22 cellular contexts compared by ENCODE assay signal in the genomic region with DNA sequence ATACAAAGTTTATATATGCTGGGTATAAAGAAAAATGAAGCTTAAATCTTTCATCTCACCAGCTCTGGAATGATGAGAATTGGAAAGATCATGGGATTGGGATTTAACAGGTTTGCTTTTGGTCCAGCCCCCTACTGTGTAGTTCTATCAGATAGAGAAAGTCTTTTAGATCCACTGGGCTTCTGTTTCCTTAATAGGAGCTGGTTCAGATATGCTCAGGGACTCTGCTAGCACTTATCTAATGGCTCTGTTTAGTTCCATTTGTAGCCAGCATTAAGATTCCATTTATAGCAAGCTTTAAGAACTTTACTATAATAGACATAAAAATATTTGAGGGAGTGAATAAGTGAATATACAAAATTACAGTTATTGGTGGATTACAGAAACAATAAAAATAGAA. TPM values are rescaled to one million over a fixed set of nuclear protein-coding genes. Genes with fewer than 3 reads are reported as not detected.
DNase-seq lines count a peak whose midpoint lies in the region; ATAC-seq and TF ChIP-seq lines count a peak whose summit lies in the region.
"Had no signal": no experiment of that assay in that cellular context is flagged by ENCODE, and none has a peak within 500 bp of the region (broad histone marks: within the 10 kb centered on the region; RNA-seq: fewer than 3 reads in every experiment).

No MANE protein-coding gene starts in this region.

- H3K4ac ChIP-seq in mesenchymal stem cell (ENCODE audit: low read depth in 1 of 2, low read length in 2 of 2), result no peak overlapping the region

- H3K23ac ChIP-seq in mesenchymal stem cell (ENCODE audit: low read length in 2 of 2), result no peak overlapping the region

- no peak overlapping the region for H2BK120ac ChIP-seq in mesenchymal stem cell (ENCODE audit: low read depth, low read length)

- no peak overlapping the region for H3K4me3 ChIP-seq in cardiac muscle cell
- no peak overlapping the region for H3K4me3 ChIP-seq in heart right ventricle
- H3K4me3 ChIP-seq in mesenchymal stem cell (ENCODE audit: insufficient read depth in 1 of 2, low read depth in 1 of 2, low read length in 2 of 2), result no peak overlapping the region
- H3K4me3 ChIP-seq: BLaER1, GM12878 had no signal

- DNase-seq in cardiac muscle cell (ENCODE audit: low read depth in 1 of 2, low spot score in 1 of 2) (peak in 1 of 2 donors; percentile 60), heart right ventricle (no peak), mesenchymal stem cell (no peak)
- DNase-seq: 8988T; ACHN; BE2C; C1 segment of cervical spinal cord; CD4-positive, alpha-beta memory T cell; CD4-positive, CD25-positive, alpha-beta regulatory T cell; CD8-positive, alpha-beta memory T cell; COR-L47; DMS 273 treated with DMSO at 0.1 percent for 48 hours; DMS153; DMS53; DMS79; DND-41; EL; GDM1 had no signal

- peak overlapping the region; percentile 19 for H2BK5ac ChIP-seq in mesenchymal stem cell (ENCODE audit: low read depth, low read length, poor library complexity, severe bottlenecking)

- no peak overlapping the region for H3K14ac ChIP-seq in mesenchymal stem cell (ENCODE audit: low read length in 2 of 2)

- H2BK12ac ChIP-seq in mesenchymal stem cell (ENCODE audit: low read length in 2 of 2), result no peak overlapping the region

- H3K4me1 ChIP-seq in cardiac muscle cell (ENCODE audit: low read depth) (peaks cover 7% of the 10 kb centered on the region), heart right ventricle (no peaks in the 10 kb centered on the region), mesenchymal stem cell (ENCODE audit: control insufficient read depth, insufficient read depth, low read depth, low read length) (peaks cover 4% of the 10 kb centered on the region)
- H3K4me1 ChIP-seq: BE2C, BLaER1 had no signal

- H3K4me2 ChIP-seq in mesenchymal stem cell (ENCODE audit: low read length, poor library complexity, severe bottlenecking), result no peak overlapping the region
- H3K4me2 ChIP-seq: BLaER1 had no signal

- H4K8ac ChIP-seq in mesenchymal stem cell (ENCODE audit: low read length), result no peak overlapping the region

- no peaks in the 10 kb centered on the region for H3K36me3 ChIP-seq in cardiac muscle cell
- peaks cover 0 to 89% (median 19%) of the 10 kb centered on the region in 9 donors for H3K36me3 ChIP-seq in heart right ventricle
- peaks cover 6 to 65% of the 10 kb centered on the region in 2 experiments for H3K36me3 ChIP-seq in mesenchymal stem cell (ENCODE audit: control insufficient read depth in 1 of 2, insufficient read depth in 2 of 2, low read depth in 1 of 2, low read length in 2 of 2)

- H4K91ac ChIP-seq in mesenchymal stem cell (ENCODE audit: low read length), result no peak overlapping the region

- no peak overlapping the region for H3K9ac ChIP-seq in mesenchymal stem cell (ENCODE audit: low read length)
- H3K9ac ChIP-seq: BLaER1 had no signal

- no peak overlapping the region for H2BK15ac ChIP-seq in mesenchymal stem cell (ENCODE audit: low read depth, poor library complexity, severe bottlenecking)

- no peak overlapping the region for H2AFZ ChIP-seq in mesenchymal stem cell (ENCODE audit: low read depth, low read length)

- H3K27me3 ChIP-seq in cardiac muscle cell, result no peaks in the 10 kb centered on the region
- no peaks in the 10 kb centered on the region for H3K27me3 ChIP-seq in heart right ventricle
- no peaks in the 10 kb centered on the region for H3K27me3 ChIP-seq in mesenchymal stem cell (ENCODE audit: control insufficient read depth in 1 of 2, insufficient read depth in 1 of 2, low read length in 2 of 2)
- H3K27me3 ChIP-seq: BE2C, BLaER1 had no signal

- intact Hi-C loops in heart right ventricle (cut with DNase I), result no loop called here

- H3K27ac ChIP-seq in cardiac muscle cell (peak overlapping the region; percentile 13), heart right ventricle (no peak overlapping the region), mesenchymal stem cell (ENCODE audit: low read length, poor library complexity, severe bottlenecking) (no peak overlapping the region)
- H3K27ac ChIP-seq: BLaER1 had no signal

- ATAC-seq in heart right ventricle, result no peak
- no peak for ATAC-seq in HG02610 (IDR thresholded peaks at IDR 0.05; ENCODE audit: unreplicated experiment)
- no peak for ATAC-seq in GM18867 (IDR thresholded peaks at IDR 0.05; ENCODE audit: unreplicated experiment)
- ATAC-seq: GM12878 had no signal

- no peak overlapping the region for H3K18ac ChIP-seq in mesenchymal stem cell (ENCODE audit: low read depth in 1 of 2, low read length in 2 of 2)

- no peak for TF ChIP-seq CTCF in cardiac muscle cell (IDR thresholded peaks at IDR 0.05; ENCODE audit: low read depth, low read length)
- TF ChIP-seq CTCF in heart right ventricle (IDR thresholded peaks at IDR 0.05), result no peak

- H2AK5ac ChIP-seq in mesenchymal stem cell (ENCODE audit: low read length, severe bottlenecking), result no peak overlapping the region

- H3K9me3 ChIP-seq in cardiac muscle cell (ENCODE audit: low read depth), result no peaks in the 10 kb centered on the region
- no peaks in the 10 kb centered on the region for H3K9me3 ChIP-seq in heart right ventricle
- no peaks in the 10 kb centered on the region for H3K9me3 ChIP-seq in mesenchymal stem cell (ENCODE audit: control insufficient read depth, low read length)
- H3K9me3 ChIP-seq: BE2C, BLaER1 had no signal

- H3K79me1 ChIP-seq in mesenchymal stem cell (replicated peaks; ENCODE audit: low read length, poor library complexity, severe bottlenecking), result no peaks in the 10 kb centered on the region

RNA-seq across cellular contexts. Expression of a gene that starts 42.6 kb away (rescaled TPM):
- total RNA-seq in cardiac muscle cell (2.9 and 3.7 TPM in 2 replicates), heart right ventricle (1 to 10 TPM; 5.1 to 8.5 (median 6.6) TPM)
- polyA plus RNA-seq in cardiac muscle cell (2.1 and 2.2 TPM in 2 replicates), heart right ventricle (1 to 10 TPM; 1.5 to 2.2 TPM)
- polyA plus RNA-seq in mesenchymal stem cell (2013, experiment 1 of 2), result 2.9 TPM
- polyA plus RNA-seq in mesenchymal stem cell (2013, experiment 2 of 2), result 2.9 TPM
